9 cellular contexts compared by ENCODE assay signal in genomic region chr20:33568378-33569289, GRCh38.
DNase-seq lines count a peak whose midpoint lies in the region; ATAC-seq and TF ChIP-seq lines count a peak whose summit lies in the region.
"Had no signal": no experiment of that assay in that cellular context is flagged by ENCODE, and none has a peak within 500 bp of the region (broad histone marks: within the 10 kb centered on the region; RNA-seq: fewer than 3 reads in every experiment).

No MANE protein-coding gene starts in this region.

- H3K27me3 Mint-ChIP-seq in natural killer cell (ENCODE audit: low read depth in 2 of 2): no peaks in the 10 kb centered on the region
- H3K27me3 Mint-ChIP-seq in activated CD4-positive, alpha-beta T cell treated with anti-CD3 and anti-CD28 coated beads, Interleukin-2, amount 10 ng/mL, durations not matched to agents 7 days and 5 days: no peaks in the 10 kb centered on the region
- H3K27me3 Mint-ChIP-seq: activated naive CD8-positive, alpha-beta T cell treated with anti-CD3 and anti-CD28 coated beads, Interleukin-2, amount 10 ng/mL, durations not matched to agents 7 days and 5 days had no signal

- POLR2A ChIA-PET in activated CD4-positive, alpha-beta T cell treated with anti-CD3 and anti-CD28 coated beads, Interleukin-2, amount 10 ng/mL, durations not matched to agents 7 days and 5 days (lab: Charles Lee): interaction anchor here (0.6 kb wide), 1 partner anchor 52 kb away, joined by 3 read pairs; no protein-coding TSS in a partner anchor

- ATAC-seq in GM21825 (IDR thresholded peaks at IDR 0.05; ENCODE audit: unreplicated experiment): peak; percentile 60
- peak; percentile 58 for ATAC-seq in sciatic nerve
- ATAC-seq in natural killer cell: no peak

- H3K4me3 Mint-ChIP-seq in natural killer cell: no peak overlapping the region
- no peak overlapping the region for H3K4me3 Mint-ChIP-seq in activated CD4-positive, alpha-beta T cell treated with anti-CD3 and anti-CD28 coated beads, Interleukin-2, amount 10 ng/mL, durations not matched to agents 7 days and 5 days
- H3K4me3 Mint-ChIP-seq: activated naive CD8-positive, alpha-beta T cell treated with anti-CD3 and anti-CD28 coated beads, Interleukin-2, amount 10 ng/mL, durations not matched to agents 7 days and 5 days had no signal

- intact Hi-C loops in sciatic nerve (cut with DNase I) (no loop called here), natural killer cell (cut with micrococcal nuclease) (no loop called here)

- peaks cover 21 to 24% of the 10 kb centered on the region in 2 donors for H3K4me1 Mint-ChIP-seq in natural killer cell
- peaks cover 14% of the 10 kb centered on the region for H3K4me1 Mint-ChIP-seq in activated CD4-positive, alpha-beta T cell treated with anti-CD3 and anti-CD28 coated beads, Interleukin-2, amount 10 ng/mL, durations not matched to agents 7 days and 5 days

- no peaks in the 10 kb centered on the region for H3K36me3 Mint-ChIP-seq in natural killer cell
- H3K36me3 Mint-ChIP-seq in activated CD4-positive, alpha-beta T cell treated with anti-CD3 and anti-CD28 coated beads, Interleukin-2, amount 10 ng/mL, durations not matched to agents 7 days and 5 days (ENCODE audit: low read depth): peaks cover 3% of the 10 kb centered on the region

- no peak overlapping the region for H3K27ac Mint-ChIP-seq in natural killer cell
- H3K27ac Mint-ChIP-seq in activated CD4-positive, alpha-beta T cell treated with anti-CD3 and anti-CD28 coated beads, Interleukin-2, amount 10 ng/mL, durations not matched to agents 7 days and 5 days: no peak overlapping the region
- H3K27ac Mint-ChIP-seq: activated naive CD8-positive, alpha-beta T cell treated with anti-CD3 and anti-CD28 coated beads, Interleukin-2, amount 10 ng/mL, durations not matched to agents 7 days and 5 days had no signal

- CTCF ChIA-PET in activated CD4-positive, alpha-beta T cell treated with anti-CD3 and anti-CD28 coated beads, Interleukin-2, amount 10 ng/mL, durations not matched to agents 7 days and 5 days (lab: Charles Lee): interaction anchor here (1.0 kb wide), 1 partner anchor 47 kb away, joined by 3 read pairs; no protein-coding TSS in a partner anchor

- DNase-seq in NCI-H510A treated with DMSO at 0.1 percent for 48 hours (lab: John Stamatoyannopoulos, UW) (peak; percentile 95), fibroblast of the conjunctiva (ENCODE audit: low read depth) (peak; percentile 21), sciatic nerve (ENCODE audit: low spot score) (no peak), natural killer cell (no peak), kidney glomerular epithelial cell (lab: John Stamatoyannopoulos, UW) (no peak)
- no peak for DNase-seq in activated CD4-positive, alpha-beta T cell treated with anti-CD3 and anti-CD28 coated beads, Interleukin-2, amount 10 ng/mL, durations not matched to agents 7 days and 5 days
- no peak for DNase-seq in activated T-cell treated with anti-CD3 and anti-CD28 coated beads, Interleukin-2, amount 50 U/mL, for 48 hours
- DNase-seq: activated naive CD8-positive, alpha-beta T cell treated with anti-CD3 and anti-CD28 coated beads, Interleukin-2, amount 10 ng/mL, durations not matched to agents 7 days and 5 days had no signal

- no peaks in the 10 kb centered on the region for H3K9me3 Mint-ChIP-seq in natural killer cell
- no peaks in the 10 kb centered on the region for H3K9me3 Mint-ChIP-seq in activated CD4-positive, alpha-beta T cell treated with anti-CD3 and anti-CD28 coated beads, Interleukin-2, amount 10 ng/mL, durations not matched to agents 7 days and 5 days
- H3K9me3 Mint-ChIP-seq: activated naive CD8-positive, alpha-beta T cell treated with anti-CD3 and anti-CD28 coated beads, Interleukin-2, amount 10 ng/mL, durations not matched to agents 7 days and 5 days had no signal

- TF ChIP-seq CTCF in natural killer cell (IDR thresholded peaks at IDR 0.05): no peak

Comparison
In these comparisons a context has a peak if more than half of its experiments do, and no peak if none do; other contexts are left out.
1. ATAC-seq: peak in GM21825 (single experiment) and sciatic nerve (single experiment); none in natural killer cell (0 of 3).
2. DNase-seq: peak in NCI-H510A treated with DMSO at 0.1 percent for 48 hours (single experiment) and fibroblast of the conjunctiva (single experiment); none in sciatic nerve (single experiment), natural killer cell (single experiment), activated CD4-positive, alpha-beta T cell treated with anti-CD3 and anti-CD28 coated beads, Interleukin-2, amount 10 ng/mL, durations not matched to agents 7 days and 5 days (single experiment), kidney glomerular epithelial cell (single experiment) and activated T-cell treated with anti-CD3 and anti-CD28 coated beads, Interleukin-2, amount 50 U/mL, for 48 hours (0 of 2).